ENCODE assay signal across 24 cellular contexts in the genomic region with DNA sequence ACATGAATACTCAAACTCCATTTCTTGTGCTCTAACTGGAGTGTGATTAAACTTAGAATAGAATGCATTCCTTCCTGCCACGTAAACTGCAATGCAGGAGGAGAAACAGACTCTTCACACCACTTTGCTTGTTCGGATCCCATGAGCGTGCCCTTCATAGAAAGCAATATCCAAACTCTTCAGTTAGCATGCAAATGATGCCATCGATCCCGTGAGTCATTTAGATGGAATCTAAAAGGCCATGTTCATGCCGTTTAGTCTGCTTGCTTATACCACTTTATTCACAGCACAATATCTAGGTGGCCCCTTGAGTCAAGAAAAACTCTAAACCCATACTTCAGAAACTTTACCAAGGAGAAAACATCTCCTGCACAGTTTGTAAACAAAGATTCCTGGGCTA.
"Had no signal": no experiment of that assay in that cellular context is flagged by ENCODE, and none has a peak within 500 bp of the region (broad histone marks: within the 10 kb centered on the region; RNA-seq: fewer than 3 reads in every experiment).

No MANE protein-coding gene starts in this region.

- DNase-seq: activated CD4-positive, alpha-beta T cell treated with anti-CD3 and anti-CD28 coated beads for 4 hours; activated CD4-positive, alpha-beta T cell treated with anti-CD3 and anti-CD28 coated beads, Interleukin-2, amount 50 U/mL, for 48 hours; activated CD8-positive, alpha-beta memory T cell treated with anti-CD3 and anti-CD28 coated beads for 24 hours; activated effector memory CD4-positive, alpha-beta T cell treated with Interleukin-2 at 50 U/mL for 16 hours; activated naive CD4-positive, alpha-beta T cell treated with Interleukin-2 at 50 U/mL for 16 hours; anterior cingulate cortex; body of pancreas; cerebellar nuclear complex; cortex of kidney; effector memory CD8-positive, alpha-beta T cell; erythroblast; heart right ventricle; left ventricle myocardium inferior; naive B cell; occipital lobe; spleen; stimulated activated CD4-positive, alpha-beta T cell treated with anti-CD3 and anti-CD28 coated beads, Interleukin-2, amount 100 ng/mL, for 48 hours; stimulated activated naive CD4-positive, alpha-beta T cell treated with Interleukin-2 at 50 U/mL for 16 hours had no signal

- H3K9me3 Mint-ChIP-seq: mesothelial cell of epicardium had no signal

- H3K4me1 Mint-ChIP-seq: naive B cell had no signal

- H3K36me3 ChIP-seq: cardiac muscle cell, heart right ventricle, left ventricle myocardium inferior, right atrium auricular region, spleen, tibial nerve had no signal

- H3K36me3 Mint-ChIP-seq: activated naive CD8-positive, alpha-beta T cell; mesothelial cell of epicardium; naive B cell had no signal

- H3K4me3 ChIP-seq: body of pancreas, cardiac muscle cell, heart right ventricle, left ventricle myocardium inferior, lung, right atrium auricular region, spleen, tibial nerve had no signal

- H3K27me3 ChIP-seq: body of pancreas, cardiac muscle cell, heart right ventricle, right atrium auricular region, spleen, tibial nerve had no signal

- H3K27me3 Mint-ChIP-seq: activated naive CD8-positive, alpha-beta T cell; effector memory CD8-positive, alpha-beta T cell; naive B cell had no signal

- H3K4me3 Mint-ChIP-seq: activated naive CD8-positive, alpha-beta T cell; effector memory CD8-positive, alpha-beta T cell; mesothelial cell of epicardium; naive B cell had no signal

- ATAC-seq: body of pancreas; effector memory CD8-positive, alpha-beta T cell; heart right ventricle had no signal

- H3K27ac Mint-ChIP-seq: activated naive CD8-positive, alpha-beta T cell; effector memory CD8-positive, alpha-beta T cell; naive B cell had no signal

- H3K9me3 ChIP-seq: body of pancreas, heart right ventricle, left ventricle myocardium inferior, right atrium auricular region, tibial nerve had no signal
